Comparison of ENCODE assay signal across 15 cellular contexts in the genomic region with DNA sequence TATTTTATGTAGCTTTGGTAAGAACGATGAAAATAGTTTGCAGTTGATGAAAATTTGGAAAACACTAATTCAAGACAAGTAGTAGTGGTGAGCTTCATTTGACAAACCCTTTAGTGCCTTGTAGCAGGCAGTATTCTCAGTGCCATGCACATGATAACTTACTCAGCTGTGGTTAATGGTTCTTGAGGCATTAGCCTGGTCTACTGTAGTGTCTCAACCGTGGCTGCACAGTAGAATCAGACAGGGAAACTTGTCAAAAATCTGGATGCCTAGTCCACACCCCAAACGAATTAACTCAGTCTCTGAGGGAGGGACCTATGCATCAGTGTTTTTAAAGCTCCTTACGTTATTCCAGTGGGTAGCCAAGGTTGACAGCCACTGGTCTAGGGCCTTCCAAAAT. TPM values are rescaled to one million over a fixed set of nuclear protein-coding genes. Genes with fewer than 3 reads are reported as not detected.
A peak's percentile ranks its signal among the peaks of the same experiment; 100 is the strongest.
DNase-seq lines count a peak whose midpoint lies in the region; ATAC-seq, FAIRE-seq and TF ChIP-seq lines count a peak whose summit lies in the region.
"Had no signal": no experiment of that assay in that cellular context is flagged by ENCODE, and none has a peak within 500 bp of the region (broad histone marks: within the 10 kb centered on the region; RNA-seq: fewer than 3 reads in every experiment).

No MANE protein-coding gene starts in this region.

- H3K9me3 ChIP-seq in HepG2 (ENCODE audit: low read length): no peaks in the 10 kb centered on the region
- no peaks in the 10 kb centered on the region for H3K9me3 ChIP-seq in right lobe of liver
- no peaks in the 10 kb centered on the region for H3K9me3 ChIP-seq in mesenchymal stem cell (ENCODE audit: control insufficient read depth, low read length)
- H3K9me3 ChIP-seq: tibial nerve had no signal

- WGBS in HepG2 (ENCODE audit: low lambda C conversion rate): 97% methylated on average over 4 of the region's 4 CpGs
- WGBS in right lobe of liver (ENCODE audit: insufficient coverage, low coverage, low lambda C conversion rate, missing lambda C conversion rate): 81% methylated on average over 4 of the region's 4 CpGs
- 89% methylated on average over 4 of the region's 4 CpGs for WGBS in mesenchymal stem cell

- no peaks in the 10 kb centered on the region for H4K20me1 ChIP-seq in HepG2 (ENCODE audit: insufficient read depth, low read length)

- H3K9me3 Mint-ChIP-seq in activated naive CD4-positive, alpha-beta T cell treated with anti-CD3 and anti-CD28 coated beads, Interleukin-2, amount 50 U/mL, for 72 hours: no peaks in the 10 kb centered on the region

- POLR2A ChIA-PET in HepG2 (lab: Yijun Ruan, JAX): interaction anchor here (2.6 kb wide), 1 partner anchor 10 kb away, joined by 11 read pairs; no protein-coding TSS in a partner anchor

- H3K36me3 Mint-ChIP-seq in activated naive CD4-positive, alpha-beta T cell treated with anti-CD3 and anti-CD28 coated beads, Interleukin-2, amount 50 U/mL, for 72 hours: peaks cover 15 to 27% of the 10 kb centered on the region in 2 donors

- H3K23ac ChIP-seq in mesenchymal stem cell (ENCODE audit: low read length in 2 of 2): no peak overlapping the region

- peak overlapping the region in 1 of 2 experiments; percentile 19 for H2BK12ac ChIP-seq in mesenchymal stem cell (ENCODE audit: low read length in 2 of 2)

- DNase-seq in HepG2 (ENCODE audit: low spot score) (no peak), right lobe of liver (no peak), mesenchymal stem cell (no peak)
- no peak for DNase-seq in activated naive CD4-positive, alpha-beta T cell treated with anti-CD3 and anti-CD28 coated beads, Interleukin-2, amount 50 U/mL, for 72 hours (ENCODE audit: low spot score in 2 of 2)
- no peak for DNase-seq in activated effector memory CD4-positive, alpha-beta T cell treated with Interleukin-2 at 50 U/mL for 16 hours
- DNase-seq: dorsolateral prefrontal cortex; NCI-H2081 treated with DMSO at 0.1 percent for 48 hours; posterior cingulate gyrus; stimulated activated CD4-positive, alpha-beta T cell treated with anti-CD3 and anti-CD28 coated beads, Interleukin-15, amount 100 ng/mL, for 24 hours had no signal

- H3K14ac ChIP-seq in mesenchymal stem cell (ENCODE audit: low read length in 2 of 2): no peak overlapping the region

- no peak overlapping the region for H2BK5ac ChIP-seq in mesenchymal stem cell (ENCODE audit: low read depth, low read length, poor library complexity, severe bottlenecking)

- H3K27ac ChIP-seq in HepG2 (ENCODE audit: extremely low read length, insufficient read depth, low read length): no peak overlapping the region
- no peak overlapping the region for H3K27ac ChIP-seq in right lobe of liver
- no peak overlapping the region for H3K27ac ChIP-seq in mesenchymal stem cell (ENCODE audit: low read length, poor library complexity, severe bottlenecking)

- peak overlapping the region in 1 of 2 donors; percentile 92 for H3K27ac Mint-ChIP-seq in activated naive CD4-positive, alpha-beta T cell treated with anti-CD3 and anti-CD28 coated beads, Interleukin-2, amount 50 U/mL, for 72 hours

- no peak for TF ChIP-seq EP300 in HepG2 (IDR thresholded peaks at IDR 0.05; ENCODE audit: low read depth in 2 of 2, low read length in 2 of 2)
- no peak for TF ChIP-seq EP300 in HepG2 (CRISPR knock-in tag; IDR thresholded peaks at IDR 0.05; ENCODE audit: borderline replicate concordance)

- no peak for ATAC-seq in HepG2
- no peak for ATAC-seq in right lobe of liver
- peak; percentile 20 to 61 for ATAC-seq in activated naive CD4-positive, alpha-beta T cell treated with anti-CD3 and anti-CD28 coated beads, Interleukin-2, amount 50 U/mL, for 72 hours
- ATAC-seq in esophagus mucosa: no peak
- ATAC-seq in HG02571 (IDR thresholded peaks at IDR 0.05; ENCODE audit: unreplicated experiment): no peak
- no peak for ATAC-seq in GM19328 (IDR thresholded peaks at IDR 0.05; ENCODE audit: unreplicated experiment)
- ATAC-seq: Right ventricle myocardium inferior had no signal

- no peak overlapping the region for H2BK15ac ChIP-seq in mesenchymal stem cell (ENCODE audit: low read depth, poor library complexity, severe bottlenecking)

- no peak for TF ChIP-seq RAD21 in HepG2 (CRISPR knock-in tag; IDR thresholded peaks at IDR 0.05)

- peaks cover 40% of the 10 kb centered on the region for H3K79me2 ChIP-seq in HepG2 (ENCODE audit: insufficient read depth, low read length)

- intact Hi-C loops in HepG2 (cut with micrococcal nuclease; ENCODE audit: unreplicated experiment): no loop called here
- intact Hi-C loops in right lobe of liver (cut with DNase I): no loop called here

- H3K4ac ChIP-seq in mesenchymal stem cell (ENCODE audit: low read depth in 1 of 2, low read length in 2 of 2): no peak overlapping the region

- no peak overlapping the region for H2BK120ac ChIP-seq in mesenchymal stem cell (ENCODE audit: low read depth, low read length)

- H3K9ac ChIP-seq in HepG2 (ENCODE audit: insufficient read depth, low read depth, low read length) (no peak overlapping the region), mesenchymal stem cell (ENCODE audit: low read length) (peak overlapping the region; percentile 91)

- FAIRE-seq in HepG2 (lab: Jason Lieb, UNC): no peak
- FAIRE-seq: astrocyte had no signal

- H3K4me1 ChIP-seq in HepG2 (ENCODE audit: insufficient read depth, low read length): peaks cover 19% of the 10 kb centered on the region
- peaks cover 0 to 60% (median 12%) of the 10 kb centered on the region in 4 donors for H3K4me1 ChIP-seq in right lobe of liver
- H3K4me1 ChIP-seq in mesenchymal stem cell (ENCODE audit: control insufficient read depth, insufficient read depth, low read depth, low read length): peaks cover 7% of the 10 kb centered on the region

- in situ Hi-C loops in HepG2 (cut with HindIII; ENCODE audit: extremely low pct_ligation_motif_present, low pct_unique_long_range_greater_than_20kb): no loop called here

- H3K79me1 ChIP-seq in mesenchymal stem cell (replicated peaks; ENCODE audit: low read length, poor library complexity, severe bottlenecking): peaks cover 42% of the 10 kb centered on the region

- H2AFZ ChIP-seq in HepG2 (ENCODE audit: low read length): no peak overlapping the region
- no peak overlapping the region for H2AFZ ChIP-seq in mesenchymal stem cell (ENCODE audit: low read depth, low read length)

- H3K4me3 ChIP-seq in HepG2 (replicated peaks in 1 of 3; ENCODE audit: insufficient read depth in 1 of 3, low read depth in 2 of 3, low read length in 3 of 3) (no peak overlapping the region), right lobe of liver (no peak overlapping the region), mesenchymal stem cell (ENCODE audit: insufficient read depth in 1 of 2, low read depth in 1 of 2, low read length in 2 of 2) (peak overlapping the region in 1 of 2 experiments; percentile 10)
- H3K4me3 ChIP-seq: dorsolateral prefrontal cortex, tibial nerve had no signal

- no peak overlapping the region for H3K18ac ChIP-seq in mesenchymal stem cell (ENCODE audit: low read depth in 1 of 2, low read length in 2 of 2)

- H3K36me3 ChIP-seq in HepG2 (replicated peaks in 1 of 2; ENCODE audit: control insufficient read depth in 1 of 2, insufficient read depth in 2 of 2, low read length in 2 of 2) (peaks cover 15 to 32% of the 10 kb centered on the region in 2 experiments), right lobe of liver (peaks cover 0 to 7% (median 3%) of the 10 kb centered on the region in 4 donors), mesenchymal stem cell (ENCODE audit: control insufficient read depth in 1 of 2, insufficient read depth in 2 of 2, low read depth in 1 of 2, low read length in 2 of 2) (peaks cover 14 to 50% of the 10 kb centered on the region in 2 experiments)

- no peak for TF ChIP-seq POLR2A in HepG2 (IDR thresholded peaks at IDR 0.05; ENCODE audit: insufficient read depth in 1 of 2, low read depth in 2 of 2, low read length in 2 of 2)
- no peak for TF ChIP-seq POLR2A in right lobe of liver (IDR thresholded peaks at IDR 0.05)

- TF ChIP-seq CTCF in HepG2 (CRISPR knock-in tag; IDR thresholded peaks at IDR 0.05) (no peak), right lobe of liver (IDR thresholded peaks at IDR 0.05) (no peak)

- H3K27me3 ChIP-seq in HepG2 (ENCODE audit: control insufficient read depth in 1 of 2, insufficient read depth in 2 of 2, low read length in 2 of 2) (no peaks in the 10 kb centered on the region), right lobe of liver (no peaks in the 10 kb centered on the region), mesenchymal stem cell (ENCODE audit: control insufficient read depth in 1 of 2, insufficient read depth in 1 of 2, low read length in 2 of 2) (no peaks in the 10 kb centered on the region)
- H3K27me3 ChIP-seq: dorsolateral prefrontal cortex, tibial nerve had no signal

- no TSS peak for BruUV-seq in HepG2 (replicated peaks; lab: Mats Ljungman, UMichigan)

- H4K91ac ChIP-seq in mesenchymal stem cell (ENCODE audit: low read length): no peak overlapping the region

- H3K4me2 ChIP-seq in HepG2 (ENCODE audit: low read depth, low read length) (no peak overlapping the region), mesenchymal stem cell (ENCODE audit: low read length, poor library complexity, severe bottlenecking) (no peak overlapping the region)

- H4K8ac ChIP-seq in mesenchymal stem cell (ENCODE audit: low read length): no peak overlapping the region

- H2AK5ac ChIP-seq in mesenchymal stem cell (ENCODE audit: low read length, severe bottlenecking): no peak overlapping the region

- CTCF ChIA-PET in HepG2 (lab: Yijun Ruan, JAX; ENCODE audit: low intra/inter-chr PET ratio, low total read pairs): no interaction called here

RNA-seq across cellular contexts. Expression of a gene that starts 45.4 kb away (rescaled TPM):
- total RNA-seq in HepG2 (2016; rRNA removed; fragmentation: Illumina TruSeq; extraction: Trizol) (117 and 169 TPM in 2 replicates), right lobe of liver (10 to 100 TPM; 33.1 to 41.9 (median 35.9) TPM), esophagus mucosa (63.8 TPM)
- total RNA-seq in HepG2 (2016; cell fraction: cytosol; rRNA removed; fragmentation: Illumina TruSeq; extraction: Trizol; ENCODE audit: low read depth): 28.9 and 32.9 TPM in 2 replicates
- 117 and 163 TPM in 2 replicates for total RNA-seq in HepG2 (2016; cell fraction: insoluble cytoplasmic fraction; rRNA removed; fragmentation: Illumina TruSeq; extraction: Trizol)
- 33.9 and 40.8 TPM in 2 replicates for total RNA-seq in HepG2 (2016; cell fraction: membrane; rRNA removed; fragmentation: Illumina TruSeq; extraction: Trizol)
- total RNA-seq in HepG2 (2016; cell fraction: nucleus; rRNA removed; fragmentation: Illumina TruSeq; extraction: Trizol): 62.8 and 65.3 TPM in 2 replicates
- 31.1 and 36.8 TPM in 2 replicates for polyA plus RNA-seq in HepG2 (2011; rRNA removed)
- polyA plus RNA-seq in HepG2 (2011; cell fraction: cytosol; rRNA removed): 22.6 and 25.6 TPM in 2 replicates
- polyA plus RNA-seq in HepG2 (2011; cell fraction: nucleus; rRNA removed): 36.5 and 41.5 TPM in 2 replicates
- polyA plus RNA-seq in HepG2 (2012): 52.7 and 65.4 TPM in 2 replicates
- polyA plus RNA-seq in HepG2 (2016; cell fraction: cytosol; fragmentation: Illumina TruSeq; extraction: Trizol; ENCODE audit: low read depth): 21.9 and 22.5 TPM in 2 replicates
- 148 and 154 TPM in 2 replicates for polyA plus RNA-seq in HepG2 (2016; cell fraction: insoluble cytoplasmic fraction; fragmentation: Illumina TruSeq; extraction: Trizol; ENCODE audit: low read depth)
- polyA plus RNA-seq in HepG2 (2016; cell fraction: membrane; fragmentation: Illumina TruSeq; extraction: Trizol; ENCODE audit: low read depth): 23.8 and 24.7 TPM in 2 replicates
- 69.9 and 70.7 TPM in 2 replicates for polyA plus RNA-seq in HepG2 (2016; cell fraction: nucleus; fragmentation: Illumina TruSeq; extraction: Trizol; ENCODE audit: insufficient read depth, low read depth)
- 17.4 and 28.2 TPM in 2 replicates for polyA minus RNA-seq in HepG2 (2011; rRNA and poly(A)+ RNA removed; ENCODE audit: low replicate concordance)
- 21.1 and 22.2 TPM in 2 replicates for polyA minus RNA-seq in HepG2 (2011; cell fraction: cytosol; rRNA and poly(A)+ RNA removed)
- 76.8 and 80.5 TPM in 2 replicates for polyA minus RNA-seq in HepG2 (2011; cell fraction: nucleus; rRNA and poly(A)+ RNA removed)
- total RNA-seq in activated naive CD4-positive, alpha-beta T cell treated with anti-CD3 and anti-CD28 coated beads, Interleukin-2, amount 50 U/mL, for 72 hours: 100 to 1,000 TPM in 1 of 2 donors, 10 to 100 TPM in 1; 87.1 to 166 TPM
- polyA plus RNA-seq in mesenchymal stem cell (2013, experiment 1 of 2): 110 TPM
- polyA plus RNA-seq in mesenchymal stem cell (2013, experiment 2 of 2): 110 TPM

Comparison
In these comparisons a context has a peak if more than half of its experiments do, and no peak if none do; other contexts are left out.
1. ATAC-seq: peak in activated naive CD4-positive, alpha-beta T cell treated with anti-CD3 and anti-CD28 coated beads, Interleukin-2, amount 50 U/mL, for 72 hours (2 of 2); none in HepG2 (single experiment), right lobe of liver (0 of 4), esophagus mucosa (single experiment), HG02571 (single experiment) and GM19328 (single experiment).